Comparison of ENCODE assay signal across 15 cellular contexts in genomic region chr19:48496959-48497727, GRCh38. TPM values are rescaled to one million over a fixed set of nuclear protein-coding genes. Genes with fewer than 3 reads are reported as not detected.
DNase-seq lines count a peak whose midpoint lies in the region; ATAC-seq and TF ChIP-seq lines count a peak whose summit lies in the region.
"Had no signal": no experiment of that assay in that cellular context is flagged by ENCODE, and none has a peak within 500 bp of the region (broad histone marks: within the 10 kb centered on the region; RNA-seq: fewer than 3 reads in every experiment).

No MANE protein-coding gene starts in this region.

- H3K27me3 ChIP-seq in GM23338 (ENCODE audit: insufficient read depth): 0 out of 2 replicates have a peak, but pooled peaks cover 2% of the 10 kb centered on the region
- peaks cover 7% of the 10 kb centered on the region for H3K27me3 ChIP-seq in mammary epithelial cell (ENCODE audit: insufficient read depth, low read length)

- H3K9me3 Mint-ChIP-seq in activated CD8-positive, alpha-beta memory T cell treated with anti-CD3 and anti-CD28 coated beads, Interleukin-2, amount 10 ng/mL, durations not matched to agents 7 days and 5 days (ENCODE audit: low read depth): no peaks in the 10 kb centered on the region
- H3K9me3 Mint-ChIP-seq in GM23338 (no peaks in the 10 kb centered on the region; the same call in 2 of the 3 replicates), progenitor cell of endocrine pancreas (ENCODE audit: low read depth) (no peaks in the 10 kb centered on the region)
- H3K9me3 Mint-ChIP-seq: CD8-positive, alpha-beta memory T cell had no signal

- intact Hi-C loops in mammary epithelial cell (cut with micrococcal nuclease): no loop called here

- H3K27ac Mint-ChIP-seq in activated CD8-positive, alpha-beta memory T cell treated with anti-CD3 and anti-CD28 coated beads, Interleukin-2, amount 10 ng/mL, durations not matched to agents 7 days and 5 days: no peak overlapping the region
- no peak overlapping the region for H3K27ac Mint-ChIP-seq in GM23338
- peak overlapping the region; percentile 52 for H3K27ac Mint-ChIP-seq in progenitor cell of endocrine pancreas

- no peaks in the 10 kb centered on the region for H3K9me2 ChIP-seq in GM23338 (ENCODE audit: insufficient read depth)

- H3K4me3 Mint-ChIP-seq in activated CD8-positive, alpha-beta memory T cell treated with anti-CD3 and anti-CD28 coated beads, Interleukin-2, amount 10 ng/mL, durations not matched to agents 7 days and 5 days: no peak overlapping the region
- H3K4me3 Mint-ChIP-seq in GM23338 (no peak overlapping the region), progenitor cell of endocrine pancreas (ENCODE audit: low read depth) (no peak overlapping the region)

- H2AFZ ChIP-seq in GM23338 (no peak overlapping the region), mammary epithelial cell (ENCODE audit: low read depth, low read length) (no peak overlapping the region)

- no peaks in the 10 kb centered on the region for H3K79me2 ChIP-seq in GM23338 (replicated peaks; ENCODE audit: insufficient read depth)
- H3K79me2 ChIP-seq in mammary epithelial cell (ENCODE audit: insufficient read depth, low read length): peaks cover 4% of the 10 kb centered on the region

- H3K36me3 Mint-ChIP-seq in activated CD8-positive, alpha-beta memory T cell treated with anti-CD3 and anti-CD28 coated beads, Interleukin-2, amount 10 ng/mL, durations not matched to agents 7 days and 5 days: no peaks in the 10 kb centered on the region
- H3K36me3 Mint-ChIP-seq in GM23338 (ENCODE audit: low read depth) (no peaks in the 10 kb centered on the region; the same call in 1 of the 3 replicates), progenitor cell of endocrine pancreas (ENCODE audit: insufficient read depth) (no peaks in the 10 kb centered on the region)

- in situ Hi-C loops in mammary epithelial cell (cut with MboI; ENCODE audit: low sequenced_read_pairs in 2 of 2): no loop called here

- H3K4me1 Mint-ChIP-seq in activated CD8-positive, alpha-beta memory T cell treated with anti-CD3 and anti-CD28 coated beads, Interleukin-2, amount 10 ng/mL, durations not matched to agents 7 days and 5 days: peaks cover 20% of the 10 kb centered on the region
- H3K4me1 Mint-ChIP-seq in GM23338 (peaks cover 18% of the 10 kb centered on the region), progenitor cell of endocrine pancreas (ENCODE audit: low read depth) (peaks cover 7% of the 10 kb centered on the region)

- BruUV-seq in mammary epithelial cell (replicated peaks; lab: Mats Ljungman, UMichigan): no TSS peak

- H3K4me1 ChIP-seq in GM23338 (ENCODE audit: insufficient read depth): peaks cover 10% of the 10 kb centered on the region; the same call in 1 of the 2 replicates
- peaks cover 14% of the 10 kb centered on the region for H3K4me1 ChIP-seq in mammary epithelial cell (ENCODE audit: insufficient read depth, low read length)

- no peak overlapping the region for H3K27ac ChIP-seq in GM23338 (ENCODE audit: low read depth)
- H3K27ac ChIP-seq in mammary epithelial cell (ENCODE audit: insufficient read depth, low read depth, low read length): no peak overlapping the region

- TF ChIP-seq CTCF in GM23338 (conservative IDR thresholded peaks at IDR 0.05; ENCODE audit: low read depth in 2 of 2) (no peak), mammary epithelial cell (conservative IDR thresholded peaks at IDR 0.05 in 1 of 2, IDR thresholded peaks at IDR 0.05 in 1 of 2; ENCODE audit: extremely low read depth in 1 of 2, insufficient read depth in 1 of 2, low read depth in 1 of 2, low read length in 2 of 2) (no peak), progenitor cell of endocrine pancreas (IDR thresholded peaks at IDR 0.05; ENCODE audit: unreplicated experiment) (no peak)

- CTCF ChIA-PET in activated CD8-positive, alpha-beta memory T cell treated with anti-CD3 and anti-CD28 coated beads, Interleukin-2, amount 10 ng/mL, durations not matched to agents 7 days and 5 days (lab: Charles Lee): interaction anchor here (1.8 to 4.5 kb wide), 2 partner anchors 9 to 87 kb away, joined by 7 to 30 read pairs; no protein-coding TSS in a partner anchor
- CTCF ChIA-PET in mammary epithelial cell (lab: Charles Lee; ENCODE audit: low non-redundant PET): no interaction called here

- H3K27me3 Mint-ChIP-seq in activated CD8-positive, alpha-beta memory T cell treated with anti-CD3 and anti-CD28 coated beads, Interleukin-2, amount 10 ng/mL, durations not matched to agents 7 days and 5 days: peaks cover 35% of the 10 kb centered on the region
- H3K27me3 Mint-ChIP-seq in GM23338 (ENCODE audit: insufficient read depth, low read depth, poor library complexity) (peaks cover 18% of the 10 kb centered on the region), progenitor cell of endocrine pancreas (peaks cover 31% of the 10 kb centered on the region)

- peaks cover 20% of the 10 kb centered on the region for H3F3A ChIP-seq in GM23338 (replicated peaks; ENCODE audit: low read depth)

- DNase-seq in activated CD8-positive, alpha-beta memory T cell treated with anti-CD3 and anti-CD28 coated beads, Interleukin-2, amount 10 ng/mL, durations not matched to agents 7 days and 5 days: peak; percentile 37
- no peak for DNase-seq in activated CD8-positive, alpha-beta memory T cell treated with anti-CD3 and anti-CD28 coated beads, Interleukin-2, amount 50 U/mL, for 48 hours
- DNase-seq in GM23338 (ENCODE audit: low spot score) (peak; percentile 6), mammary epithelial cell (no peak), progenitor cell of endocrine pancreas (ENCODE audit: low spot score, unreplicated experiment) (no peak)
- DNase-seq: CD8-positive, alpha-beta memory T cell; KBM-7; NCI-H1048; NCI-H1694 treated with DMSO at 0.1 percent for 48 hours; NCI-H345; NCI-H526 treated with DMSO at 0.1 percent for 48 hours; Right ventricle myocardium superior had no signal

- no peak for ATAC-seq in activated CD8-positive, alpha-beta memory T cell treated with anti-CD3 and anti-CD28 coated beads, Interleukin-2, amount 10 ng/mL, durations not matched to agents 7 days and 5 days
- ATAC-seq in GM23338 (no peak), GM21723 (IDR thresholded peaks at IDR 0.05; ENCODE audit: unreplicated experiment) (no peak), GM18519 (IDR thresholded peaks at IDR 0.05; ENCODE audit: low FRiP score, unreplicated experiment) (no peak)

- H3K9ac ChIP-seq in mammary epithelial cell (ENCODE audit: insufficient read depth, low read length): no peak overlapping the region

- dilution Hi-C loops in mammary epithelial cell (cut with HindIII; ENCODE audit: low sequenced_read_pairs): no loop called here

- H4K20me1 ChIP-seq in GM23338 (replicated peaks; ENCODE audit: insufficient read depth) (no peaks in the 10 kb centered on the region; the same call in 1 of the 2 replicates), mammary epithelial cell (ENCODE audit: insufficient read depth, low read length) (no peaks in the 10 kb centered on the region)

- 29% methylated on average over 27 of the region's 45 CpGs for WGBS in mammary epithelial cell (ENCODE audit: low coverage, missing lambda C conversion rate)

- H3K4me2 ChIP-seq in GM23338: no peak overlapping the region
- peak overlapping the region; percentile 14 for H3K4me2 ChIP-seq in mammary epithelial cell (ENCODE audit: insufficient read depth, low read depth, low read length)

- H3K36me3 ChIP-seq in GM23338 (ENCODE audit: insufficient read depth) (no peaks in the 10 kb centered on the region), mammary epithelial cell (ENCODE audit: insufficient read depth, low read length) (no peaks in the 10 kb centered on the region)

- no peak overlapping the region for H3K4me3 ChIP-seq in GM23338
- no peak overlapping the region for H3K4me3 ChIP-seq in mammary epithelial cell (replicated peaks in 1 of 3; ENCODE audit: insufficient read depth in 1 of 3, low read depth in 2 of 3, low read length in 3 of 3)

- H3K9me3 ChIP-seq in mammary epithelial cell (replicated peaks; ENCODE audit: insufficient read depth, low read length): no peaks in the 10 kb centered on the region

RNA-seq across cellular contexts. Expression of gene LMTK3, which starts 14.5 kb away (rescaled TPM):
- total RNA-seq in activated CD8-positive, alpha-beta memory T cell treated with anti-CD3 and anti-CD28 coated beads, Interleukin-2, amount 10 ng/mL, durations not matched to agents 7 days and 5 days: 1 to 10 TPM; 3.5 to 5.3 TPM
- total RNA-seq in GM23338 (2014; rRNA removed; shearing (Covaris generic)): 5.7 and 11.8 TPM in 2 replicates
- polyA plus RNA-seq in GM23338 (2016; fragmentation: Nextera tagmentation; extraction: Ambion mirVana) (1.6 and 2.0 TPM in 2 replicates), mammary epithelial cell (0.46 TPM)
- total RNA-seq in mammary epithelial cell (1 to 10 TPM; 1.5 to 5.8 TPM), progenitor cell of endocrine pancreas (11.4 and 12.7 TPM in 2 replicates)
- 0.31 TPM for polyA minus RNA-seq in mammary epithelial cell
- polyA plus RNA-seq: CD8-positive, alpha-beta memory T cell had no signal

RNA-seq across cellular contexts. Expression of gene CYTH2, which starts 28.0 kb away (rescaled TPM):
- total RNA-seq in activated CD8-positive, alpha-beta memory T cell treated with anti-CD3 and anti-CD28 coated beads, Interleukin-2, amount 10 ng/mL, durations not matched to agents 7 days and 5 days: 10 to 100 TPM; 42.5 to 47.8 TPM
- total RNA-seq in GM23338 (2014; rRNA removed; shearing (Covaris generic)): 42.6 and 60.4 TPM in 2 replicates
- polyA plus RNA-seq in GM23338 (2016; fragmentation: Nextera tagmentation; extraction: Ambion mirVana) (38.8 and 41.1 TPM in 2 replicates), mammary epithelial cell (31.8 TPM)
- total RNA-seq in mammary epithelial cell (10 to 100 TPM; 36.3 to 72.1 TPM), progenitor cell of endocrine pancreas (248 TPM in 2 replicates)
- 48.4 TPM for polyA minus RNA-seq in mammary epithelial cell

RNA-seq across cellular contexts. Expression of gene KCNJ14, which starts 41.8 kb away (rescaled TPM):
- 1 to 10 TPM in 1 of 2 experiments, under 1 TPM in 1; 0.85 to 1.5 TPM for total RNA-seq in activated CD8-positive, alpha-beta memory T cell treated with anti-CD3 and anti-CD28 coated beads, Interleukin-2, amount 10 ng/mL, durations not matched to agents 7 days and 5 days
- total RNA-seq in GM23338 (2014; rRNA removed; shearing (Covaris generic)): 0.94 and 1.2 TPM in 2 replicates
- polyA plus RNA-seq in GM23338 (2016; fragmentation: Nextera tagmentation; extraction: Ambion mirVana) (0.73 and 0.81 TPM in 2 replicates), mammary epithelial cell (0.45 TPM)
- total RNA-seq in mammary epithelial cell (1 to 10 TPM in 1 of 2 donors, under 1 TPM in 1; 0.50 to 2.0 TPM), progenitor cell of endocrine pancreas (2.0 TPM in 2 replicates)
- 2.7 TPM for polyA minus RNA-seq in mammary epithelial cell

RNA-seq across cellular contexts. Expression of gene GRWD1, which starts 51.4 kb away (rescaled TPM):
- total RNA-seq in activated CD8-positive, alpha-beta memory T cell treated with anti-CD3 and anti-CD28 coated beads, Interleukin-2, amount 10 ng/mL, durations not matched to agents 7 days and 5 days: 10 to 100 TPM; 37.9 to 58.7 TPM
- total RNA-seq in GM23338 (2014; rRNA removed; shearing (Covaris generic)): 58.0 and 64.6 TPM in 2 replicates
- polyA plus RNA-seq in GM23338 (2016; fragmentation: Nextera tagmentation; extraction: Ambion mirVana): 23.2 and 25.8 TPM in 2 replicates
- total RNA-seq in mammary epithelial cell: 10 to 100 TPM; 35.3 to 45.9 TPM
- polyA plus RNA-seq in mammary epithelial cell: 32.1 TPM
- polyA minus RNA-seq in mammary epithelial cell: 15.8 TPM
- total RNA-seq in progenitor cell of endocrine pancreas: 35.7 and 35.9 TPM in 2 replicates

RNA-seq across cellular contexts. Expression of gene SULT2B1, which starts 54.8 kb away (rescaled TPM):
- total RNA-seq in activated CD8-positive, alpha-beta memory T cell treated with anti-CD3 and anti-CD28 coated beads, Interleukin-2, amount 10 ng/mL, durations not matched to agents 7 days and 5 days: not detected
- total RNA-seq in GM23338 (2014; rRNA removed; shearing (Covaris generic)): 1.3 TPM in 1 of 2 replicates, not detected in the other
- polyA plus RNA-seq in GM23338 (2016; fragmentation: Nextera tagmentation; extraction: Ambion mirVana): 2.3 and 2.5 TPM in 2 replicates
- 1 to 10 TPM in 1 of 2 donors, not detected in 1; 1.8 TPM for total RNA-seq in mammary epithelial cell
- polyA plus RNA-seq in mammary epithelial cell: 2.0 TPM
- polyA minus RNA-seq in mammary epithelial cell: not detected
- total RNA-seq in progenitor cell of endocrine pancreas: not detected in 2 replicates
- total RNA-seq: CD8-positive, alpha-beta memory T cell; Daoy had no signal
- polyA plus RNA-seq: CD8-positive, alpha-beta memory T cell had no signal

Comparison
In these comparisons a context has a peak if more than half of its experiments do, and no peak if none do; other contexts are left out.
1. DNase-seq: peak in activated CD8-positive, alpha-beta memory T cell treated with anti-CD3 and anti-CD28 coated beads, Interleukin-2, amount 10 ng/mL, durations not matched to agents 7 days and 5 days (single experiment) and GM23338 (single experiment); none in activated CD8-positive, alpha-beta memory T cell treated with anti-CD3 and anti-CD28 coated beads, Interleukin-2, amount 50 U/mL, for 48 hours (single experiment), mammary epithelial cell (single experiment) and progenitor cell of endocrine pancreas (single experiment).